Comparison of ENCODE assay signal across 9 cellular contexts in genomic region chr12:2690348-2691000, GRCh38.
DNase-seq lines count a peak whose midpoint lies in the region; ATAC-seq and TF ChIP-seq lines count a peak whose summit lies in the region.
"Had no signal": no experiment of that assay in that cellular context is flagged by ENCODE, and none has a peak within 500 bp of the region (broad histone marks: within the 10 kb centered on the region; RNA-seq: fewer than 3 reads in every experiment).

No MANE protein-coding gene starts in this region.

- H3K27me3 ChIP-seq in BLaER1 treated with 17β-estradiol and CSF1 and Interleukin-3, amounts not matched to agents 10 nM and 100 nM, result peaks cover 71 to 87% (median 83%) of the 10 kb centered on the region in 11 experiments
- H3K27me3 ChIP-seq in HUES6 (ENCODE audit: control insufficient read depth, insufficient read depth, low read length), result peaks cover 64% of the 10 kb centered on the region

- H3K27me3 Mint-ChIP-seq in dendritic cell treated with granulocyte-macrophage colony-stimulating factor and Interleukin-4, amounts not matched to agents 40 ng/mL and 50 ng/mL, for 4 days, result peaks cover 34% of the 10 kb centered on the region
- peaks cover 54% of the 10 kb centered on the region for H3K27me3 Mint-ChIP-seq in nephron progenitor cell (ENCODE audit: low read depth, poor library complexity)

- H3K9me3 Mint-ChIP-seq in dendritic cell treated with granulocyte-macrophage colony-stimulating factor and Interleukin-4, amounts not matched to agents 40 ng/mL and 50 ng/mL, for 4 days, result no peaks in the 10 kb centered on the region
- H3K9me3 Mint-ChIP-seq in nephron progenitor cell, result peaks cover 8% of the 10 kb centered on the region

- peak overlapping the region in 5 of 10 experiments; percentile 58 to 63 (median 59); a peak in 6 of 20 replicates for H3K4me3 ChIP-seq in BLaER1 treated with 17β-estradiol and CSF1 and Interleukin-3, amounts not matched to agents 10 nM and 100 nM
- peak overlapping the region; percentile 75 for H3K4me3 ChIP-seq in HUES6 (ENCODE audit: low read depth, low read length)

- no peak for DNase-seq in nephron progenitor cell
- no peak for DNase-seq in NCI-H2171 (lab: John Stamatoyannopoulos, UW)
- DNase-seq in SIG-M5 (lab: John Stamatoyannopoulos, UW), result no peak
- DNase-seq: aorta had no signal

- H3K4me3 Mint-ChIP-seq in dendritic cell treated with granulocyte-macrophage colony-stimulating factor and Interleukin-4, amounts not matched to agents 40 ng/mL and 50 ng/mL, for 4 days, result peak overlapping the region; percentile 72
- H3K4me3 Mint-ChIP-seq in nephron progenitor cell, result peak overlapping the region; percentile 86

- intact Hi-C loops in dendritic cell treated with granulocyte-macrophage colony-stimulating factor and Interleukin-4, amounts not matched to agents 40 ng/mL and 50 ng/mL, for 4 days (cut with micrococcal nuclease), result no loop called here

- peaks cover 26 to 58% (median 39%) of the 10 kb centered on the region in 10 experiments for H3K4me1 ChIP-seq in BLaER1 treated with 17β-estradiol and CSF1 and Interleukin-3, amounts not matched to agents 10 nM and 100 nM
- H3K4me1 ChIP-seq in HUES6 (ENCODE audit: control insufficient read depth, insufficient read depth, low read length), result peaks cover 17% of the 10 kb centered on the region

- H4K20me1 ChIP-seq in BLaER1 treated with 17β-estradiol and CSF1 and Interleukin-3, amounts not matched to agents 10 nM and 100 nM, result peaks cover 0 to 17% (median 0%) of the 10 kb centered on the region in 11 experiments; a peak in 5 of 22 replicates

- H3K9me3 ChIP-seq in BLaER1 treated with 17β-estradiol and CSF1 and Interleukin-3, amounts not matched to agents 10 nM and 100 nM (replicated peaks in 1 of 11), result no peaks in the 10 kb centered on the region
- no peaks in the 10 kb centered on the region for H3K9me3 ChIP-seq in HUES6 (ENCODE audit: control insufficient read depth, insufficient read depth, low read depth, low read length)

- H3K36me3 Mint-ChIP-seq in dendritic cell treated with granulocyte-macrophage colony-stimulating factor and Interleukin-4, amounts not matched to agents 40 ng/mL and 50 ng/mL, for 4 days (ENCODE audit: low read depth), result no peaks in the 10 kb centered on the region
- H3K36me3 Mint-ChIP-seq in nephron progenitor cell (ENCODE audit: low read depth), result no peaks in the 10 kb centered on the region

- no peak for TF ChIP-seq CTCF in nephron progenitor cell (IDR thresholded peaks at IDR 0.05)

- peak overlapping the region; percentile 84 to 99 (median 96); a peak in 21 of 22 replicates for H3K4me2 ChIP-seq in BLaER1 treated with 17β-estradiol and CSF1 and Interleukin-3, amounts not matched to agents 10 nM and 100 nM

- peaks cover 26% of the 10 kb centered on the region for H3K4me1 Mint-ChIP-seq in dendritic cell treated with granulocyte-macrophage colony-stimulating factor and Interleukin-4, amounts not matched to agents 40 ng/mL and 50 ng/mL, for 4 days (ENCODE audit: low read depth)
- peaks cover 24% of the 10 kb centered on the region for H3K4me1 Mint-ChIP-seq in nephron progenitor cell

- H3K27ac ChIP-seq in BLaER1 treated with 17β-estradiol and CSF1 and Interleukin-3, amounts not matched to agents 10 nM and 100 nM, result no peak overlapping the region
- H3K27ac ChIP-seq in HUES6 (ENCODE audit: low read depth, low read length), result no peak overlapping the region

- ATAC-seq in HG02610 (IDR thresholded peaks at IDR 0.05; ENCODE audit: unreplicated experiment) (no peak), HG02885 (IDR thresholded peaks at IDR 0.05; ENCODE audit: poor library complexity, unreplicated experiment) (no peak)

- no peak overlapping the region for H3K27ac Mint-ChIP-seq in dendritic cell treated with granulocyte-macrophage colony-stimulating factor and Interleukin-4, amounts not matched to agents 40 ng/mL and 50 ng/mL, for 4 days
- no peak overlapping the region for H3K27ac Mint-ChIP-seq in nephron progenitor cell

- no peaks in the 10 kb centered on the region for H3K36me3 ChIP-seq in BLaER1 treated with 17β-estradiol and CSF1 and Interleukin-3, amounts not matched to agents 10 nM and 100 nM
- H3K36me3 ChIP-seq in HUES6 (ENCODE audit: control insufficient read depth, insufficient read depth, low read length), result no peaks in the 10 kb centered on the region

- no peak overlapping the region for H3K9ac ChIP-seq in BLaER1 treated with 17β-estradiol and CSF1 and Interleukin-3, amounts not matched to agents 10 nM and 100 nM
- no peak overlapping the region for H3K9ac ChIP-seq in HUES6 (ENCODE audit: low read length)
